ENCODE assay signal across 10 cellular contexts in the genomic region with DNA sequence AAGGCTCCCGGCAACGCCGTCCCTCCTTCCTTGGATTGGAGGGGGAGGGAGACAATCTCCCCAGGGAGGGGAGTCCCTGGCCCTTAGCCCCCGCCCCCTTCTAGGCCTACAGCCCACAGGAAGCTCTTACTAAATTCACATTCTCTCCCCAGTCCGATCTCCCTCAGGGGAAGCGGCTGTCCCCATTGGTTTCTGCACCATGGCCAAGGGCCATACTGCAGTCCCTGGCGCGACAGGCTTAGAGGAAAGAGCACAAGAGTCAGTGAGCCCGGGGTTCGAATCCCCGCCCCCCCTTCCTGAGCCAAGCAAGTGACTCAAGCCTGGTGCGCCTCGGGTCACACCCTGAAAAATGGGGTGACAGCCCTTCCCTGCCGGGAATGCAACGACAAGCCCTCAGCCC. TPM values are rescaled to one million over a fixed set of nuclear protein-coding genes. Genes with fewer than 3 reads are reported as not detected.
DNase-seq lines count a peak whose midpoint lies in the region; ATAC-seq and TF ChIP-seq lines count a peak whose summit lies in the region.
"Had no signal": no experiment of that assay in that cellular context is flagged by ENCODE, and none has a peak within 500 bp of the region (broad histone marks: within the 10 kb centered on the region; RNA-seq: fewer than 3 reads in every experiment).

No MANE protein-coding gene starts in this region.

- no peak overlapping the region for H3K27ac Mint-ChIP-seq in activated CD8-positive, alpha-beta memory T cell treated with anti-CD3 and anti-CD28 coated beads, Interleukin-2, amount 10 ng/mL, durations not matched to agents 7 days and 5 days

- no peaks in the 10 kb centered on the region for H4K20me1 ChIP-seq in mammary epithelial cell (ENCODE audit: insufficient read depth, low read length)

- no peaks in the 10 kb centered on the region for H3K36me3 ChIP-seq in mammary epithelial cell (ENCODE audit: insufficient read depth, low read length)
- no peaks in the 10 kb centered on the region for H3K36me3 ChIP-seq in muscle layer of colon (ENCODE audit: insufficient read depth, low read length)
- H3K36me3 ChIP-seq in vagina, result no peaks in the 10 kb centered on the region

- DNase-seq in stimulated activated CD4-positive, alpha-beta T cell treated with anti-CD3 and anti-CD28 coated beads, Interleukin-12 subunit alpha, Interleukin-12 subunit beta, amount 100 ng/mL, for 4 hours, result peak; percentile 7
- no peak for DNase-seq in stimulated activated CD4-positive, alpha-beta T cell treated with anti-CD3 and anti-CD28 coated beads, Interleukin-4, amount 100 ng/mL, for 1 hour
- DNase-seq in mammary epithelial cell, result no peak
- no peak for DNase-seq in vagina (ENCODE audit: extremely low spot score in 2 of 2)
- DNase-seq in activated CD8-positive, alpha-beta memory T cell treated with anti-CD3 and anti-CD28 coated beads, Interleukin-2, amount 10 ng/mL, durations not matched to agents 7 days and 5 days, result no peak
- no peak for DNase-seq in NCI-H128 (lab: John Stamatoyannopoulos, UW; ENCODE audit: unreplicated experiment)
- no peak for DNase-seq in central memory CD4-positive, alpha-beta T cell
- DNase-seq: GDM1, SHP77 had no signal

- peaks cover 11% of the 10 kb centered on the region for H3K4me1 Mint-ChIP-seq in activated CD8-positive, alpha-beta memory T cell treated with anti-CD3 and anti-CD28 coated beads, Interleukin-2, amount 10 ng/mL, durations not matched to agents 7 days and 5 days

- H3K4me2 ChIP-seq in mammary epithelial cell (ENCODE audit: insufficient read depth, low read depth, low read length), result peak overlapping the region; percentile 100

- no peaks in the 10 kb centered on the region for H3K36me3 Mint-ChIP-seq in activated CD8-positive, alpha-beta memory T cell treated with anti-CD3 and anti-CD28 coated beads, Interleukin-2, amount 10 ng/mL, durations not matched to agents 7 days and 5 days

- WGBS in mammary epithelial cell (ENCODE audit: low coverage, missing lambda C conversion rate), result 32% methylated on average over 9 of the region's 15 CpGs

- in situ Hi-C loops in mammary epithelial cell (cut with MboI; ENCODE audit: low sequenced_read_pairs in 2 of 2), result no loop called here

- H3K9ac ChIP-seq in mammary epithelial cell (ENCODE audit: insufficient read depth, low read length), result no peak overlapping the region
- no peak overlapping the region for H3K9ac ChIP-seq in muscle layer of colon (ENCODE audit: low read length)

- no peak for TF ChIP-seq CTCF in mammary epithelial cell (conservative IDR thresholded peaks at IDR 0.05 in 1 of 2, IDR thresholded peaks at IDR 0.05 in 1 of 2; ENCODE audit: extremely low read depth in 1 of 2, insufficient read depth in 1 of 2, low read depth in 1 of 2, low read length in 2 of 2)
- no peak for TF ChIP-seq CTCF in vagina (IDR thresholded peaks at IDR 0.05)

- H3K27me3 Mint-ChIP-seq in activated CD8-positive, alpha-beta memory T cell treated with anti-CD3 and anti-CD28 coated beads, Interleukin-2, amount 10 ng/mL, durations not matched to agents 7 days and 5 days, result peaks cover 18% of the 10 kb centered on the region

- H3K4me1 ChIP-seq in mammary epithelial cell (ENCODE audit: insufficient read depth, low read length) (peaks cover 23% of the 10 kb centered on the region), muscle layer of colon (ENCODE audit: insufficient read depth, low read length) (peaks cover 7% of the 10 kb centered on the region), vagina (peaks cover 30% of the 10 kb centered on the region)

- peak overlapping the region in 1 of 3 experiments; percentile 70 for H3K4me3 ChIP-seq in mammary epithelial cell (replicated peaks in 1 of 3; ENCODE audit: insufficient read depth in 1 of 3, low read depth in 2 of 3, low read length in 3 of 3)
- peak overlapping the region; percentile 56 to 61 for H3K4me3 ChIP-seq in muscle layer of colon (ENCODE audit: low read depth in 1 of 2, low read length in 2 of 2)
- H3K4me3 ChIP-seq in vagina, result peak overlapping the region; percentile 64 to 76

- H3K27me3 ChIP-seq in mammary epithelial cell (ENCODE audit: insufficient read depth, low read length) (peaks cover 5% of the 10 kb centered on the region), muscle layer of colon (ENCODE audit: control insufficient read depth in 1 of 2, insufficient read depth in 2 of 2, low read length in 2 of 2) (peaks cover 0 to 13% of the 10 kb centered on the region in 2 donors), vagina (peaks cover 5% of the 10 kb centered on the region)

- H3K4me3 Mint-ChIP-seq in activated CD8-positive, alpha-beta memory T cell treated with anti-CD3 and anti-CD28 coated beads, Interleukin-2, amount 10 ng/mL, durations not matched to agents 7 days and 5 days, result no peak overlapping the region

- CTCF ChIA-PET in mammary epithelial cell (lab: Charles Lee; ENCODE audit: low non-redundant PET), result no interaction called here
- CTCF ChIA-PET in activated CD8-positive, alpha-beta memory T cell treated with anti-CD3 and anti-CD28 coated beads, Interleukin-2, amount 10 ng/mL, durations not matched to agents 7 days and 5 days (lab: Charles Lee), result interaction anchor here (1.2 kb wide), 1 partner anchor 85 kb away, joined by 3 read pairs; no protein-coding TSS in a partner anchor

- H3K27ac ChIP-seq in mammary epithelial cell (ENCODE audit: insufficient read depth, low read depth, low read length), result no peak overlapping the region
- H3K27ac ChIP-seq in muscle layer of colon (ENCODE audit: low read depth, low read length), result no peak overlapping the region
- H3K27ac ChIP-seq in vagina, result no peak overlapping the region

- intact Hi-C loops in mammary epithelial cell (cut with micrococcal nuclease) (loop anchor here (10.0 kb wide), 1 partner anchor 123 kb away; no protein-coding TSS in a partner anchor), vagina (cut with DNase I) (no loop called here)

- no peak overlapping the region for H2AFZ ChIP-seq in mammary epithelial cell (ENCODE audit: low read depth, low read length)

- dilution Hi-C loops in mammary epithelial cell (cut with HindIII; ENCODE audit: low sequenced_read_pairs), result no loop called here

- H3K79me2 ChIP-seq in mammary epithelial cell (ENCODE audit: insufficient read depth, low read length), result no peaks in the 10 kb centered on the region

- H3K9me3 ChIP-seq in mammary epithelial cell (replicated peaks; ENCODE audit: insufficient read depth, low read length), result no peaks in the 10 kb centered on the region
- H3K9me3 ChIP-seq in muscle layer of colon (ENCODE audit: low read length), result no peaks in the 10 kb centered on the region
- H3K9me3 ChIP-seq in vagina, result no peaks in the 10 kb centered on the region

- no TSS peak for BruUV-seq in mammary epithelial cell (replicated peaks; lab: Mats Ljungman, UMichigan)

- no peaks in the 10 kb centered on the region for H3K9me3 Mint-ChIP-seq in activated CD8-positive, alpha-beta memory T cell treated with anti-CD3 and anti-CD28 coated beads, Interleukin-2, amount 10 ng/mL, durations not matched to agents 7 days and 5 days (ENCODE audit: low read depth)

- no peak for ATAC-seq in activated CD8-positive, alpha-beta memory T cell treated with anti-CD3 and anti-CD28 coated beads, Interleukin-2, amount 10 ng/mL, durations not matched to agents 7 days and 5 days

- TF ChIP-seq POLR2A in vagina (IDR thresholded peaks at IDR 0.05), result no peak

RNA-seq across cellular contexts. Expression of gene ABLIM2, which starts 1.1 kb away (rescaled TPM):
- total RNA-seq in mammary epithelial cell (under 1 TPM; 0.28 to 0.67 TPM), vagina (15.5 TPM)
- 0.87 TPM for polyA plus RNA-seq in mammary epithelial cell
- polyA minus RNA-seq in mammary epithelial cell, result 3.9 TPM
- under 1 TPM in 1 of 2 experiments, not detected in 1; 0.19 TPM for total RNA-seq in activated CD8-positive, alpha-beta memory T cell treated with anti-CD3 and anti-CD28 coated beads, Interleukin-2, amount 10 ng/mL, durations not matched to agents 7 days and 5 days

RNA-seq across cellular contexts. Expression of gene SH3TC1, which starts 41.6 kb away (rescaled TPM):
- total RNA-seq in mammary epithelial cell (100 to 1,000 TPM in 1 of 2 donors, 10 to 100 TPM in 1; 70.8 to 138 TPM), vagina (50.6 TPM)
- polyA plus RNA-seq in mammary epithelial cell, result 37.7 TPM
- polyA minus RNA-seq in mammary epithelial cell, result 62.5 TPM
- 10 to 100 TPM in 1 of 2 experiments, 1 to 10 TPM in 1; 6.0 to 10.7 TPM for total RNA-seq in activated CD8-positive, alpha-beta memory T cell treated with anti-CD3 and anti-CD28 coated beads, Interleukin-2, amount 10 ng/mL, durations not matched to agents 7 days and 5 days
